ENCODE assay signal across 22 cellular contexts in genomic region chr6:5656226-5656625, GRCh38.
"Had no signal": no experiment of that assay in that cellular context is flagged by ENCODE, and none has a peak within 500 bp of the region (broad histone marks: within the 10 kb centered on the region; RNA-seq: fewer than 3 reads in every experiment).

No MANE protein-coding gene starts in this region.

- H3K27ac ChIP-seq: adrenal gland, breast epithelium, hepatocyte, stomach, suprapubic skin, transverse colon had no signal

- H3K4me1 ChIP-seq: adrenal gland, breast epithelium, stomach, suprapubic skin, transverse colon had no signal

- H3K36me3 ChIP-seq: adrenal gland, breast epithelium, suprapubic skin, transverse colon had no signal

- H3K4me3 ChIP-seq: adrenal gland, breast epithelium, hepatocyte, smooth muscle cell, stomach, suprapubic skin, transverse colon had no signal

- ATAC-seq: activated CD4-positive, CD25-positive, alpha-beta regulatory T cell treated with anti-CD3 and anti-CD28 coated beads, Interleukin-2, amount 50 U/mL, for 24 hours; activated CD8-positive, alpha-beta memory T cell treated with anti-CD3 and anti-CD28 coated beads, Interleukin-2, amount 10 ng/mL, durations not matched to agents 7 days and 5 days; effector memory CD8-positive, alpha-beta T cell; esophagus mucosa; left cardiac atrium; naive thymus-derived CD4-positive, alpha-beta T cell; sciatic nerve; stimulated activated memory B cell treated with anti-CD40 and anti-IgM and Interleukin-4, amounts not matched to agents 10 μg/mL and 1 μg/mL and 100 μg/mL, for 72 hours had no signal

- DNase-seq: activated CD4-positive, alpha-beta memory T cell treated with anti-CD3 and anti-CD28 coated beads, Interleukin-2, amount 10 ng/mL, durations not matched to agents 7 days and 5 days; activated CD4-positive, alpha-beta T cell treated with anti-CD3 and anti-CD28 coated beads, Interleukin-2, amount 10 ng/mL, durations not matched to agents 24 days and 14 days; activated CD8-positive, alpha-beta memory T cell treated with anti-CD3 and anti-CD28 coated beads, Interleukin-2, amount 10 ng/mL, durations not matched to agents 7 days and 5 days; activated gamma-delta T cell treated with Interleukin-2 at 50 U/mL for 16 hours; adrenal gland; effector memory CD8-positive, alpha-beta T cell; foreskin melanocyte; glutamatergic neuron; left cardiac atrium; naive thymus-derived CD4-positive, alpha-beta T cell; posterior cingulate gyrus; stimulated activated CD4-positive, alpha-beta T cell treated with anti-CD3 and anti-CD28 coated beads, Interleukin-15, amount 100 ng/mL, for 24 hours; stomach; transverse colon had no signal

- H3K9me3 ChIP-seq: adrenal gland, breast epithelium, stomach, suprapubic skin, transverse colon had no signal

- H3K27me3 ChIP-seq: adrenal gland, breast epithelium, hepatocyte, stomach, suprapubic skin, transverse colon had no signal
